8 cellular contexts compared by ENCODE assay signal in the genomic region with DNA sequence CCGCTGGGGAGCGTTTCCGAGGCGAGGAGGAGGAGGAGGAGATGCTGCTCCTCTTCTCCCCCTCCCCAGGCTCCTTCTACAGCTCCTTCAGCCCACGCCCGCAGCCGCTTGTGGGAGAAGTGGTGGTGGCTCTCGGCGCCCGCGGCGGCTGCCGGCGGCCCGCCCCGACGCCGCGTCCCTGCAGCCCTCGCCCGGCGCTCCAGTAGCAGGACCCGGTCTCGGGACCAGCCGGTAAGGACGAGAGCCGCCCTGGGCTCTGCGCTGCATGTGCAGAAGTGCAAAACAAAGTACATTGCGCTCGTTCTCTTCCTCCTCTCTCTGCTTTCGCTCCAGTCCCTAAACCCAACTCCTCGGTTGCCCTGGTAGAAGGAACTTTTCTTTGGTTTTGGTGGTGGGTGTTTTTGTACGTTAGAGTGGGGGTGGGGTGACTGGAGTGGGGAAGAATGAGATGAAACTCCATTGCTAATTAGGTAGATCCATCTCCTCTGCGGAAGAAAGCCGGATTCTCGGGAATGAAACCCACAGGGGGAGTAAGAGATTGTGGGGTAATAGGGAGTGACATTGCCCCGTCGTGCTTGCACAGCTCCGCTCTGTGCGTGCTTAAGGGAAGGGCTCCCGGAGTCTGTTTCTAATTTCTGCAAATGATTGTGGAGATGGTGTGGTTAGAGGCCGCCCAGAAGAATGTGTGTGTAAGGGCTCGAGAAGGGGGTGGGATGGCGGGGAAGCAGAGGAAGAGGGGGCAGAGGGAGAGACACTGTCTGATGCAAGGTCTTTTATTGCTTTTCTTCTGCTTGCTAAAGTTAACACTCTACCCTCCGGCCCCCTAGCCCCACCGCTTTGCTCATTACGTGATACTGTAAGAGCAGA. TPM values are rescaled to one million over a fixed set of nuclear protein-coding genes. Genes with fewer than 3 reads are reported as not detected.
A peak's percentile ranks its signal among the peaks of the same experiment; 100 is the strongest.
DNase-seq lines count a peak whose midpoint lies in the region; ATAC-seq and FAIRE-seq lines count a peak whose summit lies in the region.

No MANE protein-coding gene starts in this region.

- no peaks in the 10 kb centered on the region for H3K9me3 ChIP-seq in T-helper 17 cell (ENCODE audit: control insufficient read depth, low read length, poor library complexity, severe bottlenecking)

- peak; percentile 97 for DNase-seq in EH (ENCODE audit: low read depth)
- DNase-seq in HTR-8/SVneo (ENCODE audit: insufficient read length, low spot score), result peak; percentile 33
- DNase-seq in T-helper 17 cell, result peak in 2 of 3 donors; percentile 13 to 24
- DNase-seq in left lobe of liver (ENCODE audit: low spot score), result no peak
- DNase-seq in stimulated activated effector memory CD8-positive, alpha-beta T cell treated with anti-CD3 and anti-CD28 coated beads, Interleukin-12 subunit alpha, Interleukin-12 subunit beta, amount 100 ng/mL, for 72 hours (ENCODE audit: low spot score in 2 of 2), result no peak
- DNase-seq in NCI-H446 treated with DMSO at 0.1 percent for 48 hours (lab: John Stamatoyannopoulos, UW), result no peak

- intact Hi-C loops in dendritic cell treated with granulocyte-macrophage colony-stimulating factor and Interleukin-4, amounts not matched to agents 40 ng/mL and 50 ng/mL, for 4 days (cut with micrococcal nuclease), result loop anchor here (5.0 kb wide), 1 partner anchor 303 kb away; no protein-coding TSS in a partner anchor

- peaks cover 6% of the 10 kb centered on the region for H3K27me3 Mint-ChIP-seq in T-helper 17 cell
- peaks cover 42% of the 10 kb centered on the region for H3K27me3 Mint-ChIP-seq in dendritic cell treated with granulocyte-macrophage colony-stimulating factor and Interleukin-4, amounts not matched to agents 40 ng/mL and 50 ng/mL, for 4 days

- H3K4me1 Mint-ChIP-seq in T-helper 17 cell, result peaks cover 31% of the 10 kb centered on the region
- peaks cover 20% of the 10 kb centered on the region for H3K4me1 Mint-ChIP-seq in dendritic cell treated with granulocyte-macrophage colony-stimulating factor and Interleukin-4, amounts not matched to agents 40 ng/mL and 50 ng/mL, for 4 days (ENCODE audit: low read depth)
- H3K4me1 Mint-ChIP-seq in stimulated activated effector memory CD8-positive, alpha-beta T cell treated with anti-CD3 and anti-CD28 coated beads, Interleukin-12 subunit alpha, Interleukin-12 subunit beta, amount 100 ng/mL, for 72 hours, result peaks cover 6% of the 10 kb centered on the region

- H3K36me3 Mint-ChIP-seq in T-helper 17 cell (ENCODE audit: low read depth), result no peaks in the 10 kb centered on the region
- no peaks in the 10 kb centered on the region for H3K36me3 Mint-ChIP-seq in dendritic cell treated with granulocyte-macrophage colony-stimulating factor and Interleukin-4, amounts not matched to agents 40 ng/mL and 50 ng/mL, for 4 days (ENCODE audit: low read depth)
- peaks cover 8% of the 10 kb centered on the region for H3K36me3 Mint-ChIP-seq in stimulated activated effector memory CD8-positive, alpha-beta T cell treated with anti-CD3 and anti-CD28 coated beads, Interleukin-12 subunit alpha, Interleukin-12 subunit beta, amount 100 ng/mL, for 72 hours

- no peaks in the 10 kb centered on the region for H3K9me3 Mint-ChIP-seq in dendritic cell treated with granulocyte-macrophage colony-stimulating factor and Interleukin-4, amounts not matched to agents 40 ng/mL and 50 ng/mL, for 4 days
- no peaks in the 10 kb centered on the region for H3K9me3 Mint-ChIP-seq in stimulated activated effector memory CD8-positive, alpha-beta T cell treated with anti-CD3 and anti-CD28 coated beads, Interleukin-12 subunit alpha, Interleukin-12 subunit beta, amount 100 ng/mL, for 72 hours

- H3K27ac Mint-ChIP-seq in T-helper 17 cell, result peak overlapping the region; percentile 93
- peak overlapping the region; percentile 23 for H3K27ac Mint-ChIP-seq in dendritic cell treated with granulocyte-macrophage colony-stimulating factor and Interleukin-4, amounts not matched to agents 40 ng/mL and 50 ng/mL, for 4 days
- H3K27ac Mint-ChIP-seq in stimulated activated effector memory CD8-positive, alpha-beta T cell treated with anti-CD3 and anti-CD28 coated beads, Interleukin-12 subunit alpha, Interleukin-12 subunit beta, amount 100 ng/mL, for 72 hours, result peak overlapping the region; percentile 78

- peak; percentile 25 for ATAC-seq in GM21390 (IDR thresholded peaks at IDR 0.05; ENCODE audit: unreplicated experiment)
- peak; percentile 39 for ATAC-seq in T-helper 17 cell
- peak; percentile 61 for ATAC-seq in left lobe of liver
- peak; percentile 59 for ATAC-seq in stimulated activated effector memory CD8-positive, alpha-beta T cell treated with anti-CD3 and anti-CD28 coated beads, Interleukin-12 subunit alpha, Interleukin-12 subunit beta, amount 100 ng/mL, for 72 hours

- FAIRE-seq in HTR-8/SVneo (lab: Jason Lieb, UNC), result no peak

- H3K4me3 Mint-ChIP-seq in T-helper 17 cell, result peak overlapping the region; percentile 99
- H3K4me3 Mint-ChIP-seq in dendritic cell treated with granulocyte-macrophage colony-stimulating factor and Interleukin-4, amounts not matched to agents 40 ng/mL and 50 ng/mL, for 4 days, result peak overlapping the region; percentile 76
- peak overlapping the region; percentile 82 for H3K4me3 Mint-ChIP-seq in stimulated activated effector memory CD8-positive, alpha-beta T cell treated with anti-CD3 and anti-CD28 coated beads, Interleukin-12 subunit alpha, Interleukin-12 subunit beta, amount 100 ng/mL, for 72 hours

RNA-seq across cellular contexts. Expression of gene PTPN13, which starts 0.7 kb away (rescaled TPM):
- total RNA-seq in T-helper 17 cell (10 to 100 TPM; 36.1 to 49.5 TPM), left lobe of liver (1.4 TPM)

Comparison
In these comparisons a context has a peak if more than half of its experiments do, and no peak if none do; other contexts are left out.
1. DNase-seq: peak in EH (single experiment), HTR-8/SVneo (single experiment) and T-helper 17 cell (2 of 3); none in left lobe of liver (single experiment), stimulated activated effector memory CD8-positive, alpha-beta T cell treated with anti-CD3 and anti-CD28 coated beads, Interleukin-12 subunit alpha, Interleukin-12 subunit beta, amount 100 ng/mL, for 72 hours (0 of 2) and NCI-H446 treated with DMSO at 0.1 percent for 48 hours (single experiment).
2. H3K27ac Mint-ChIP-seq: peak in every context shown above with its lines; median percentile 93 in T-helper 17 cell; 78 in stimulated activated effector memory CD8-positive, alpha-beta T cell treated with anti-CD3 and anti-CD28 coated beads, Interleukin-12 subunit alpha, Interleukin-12 subunit beta, amount 100 ng/mL, for 72 hours; 23 in dendritic cell treated with granulocyte-macrophage colony-stimulating factor and Interleukin-4, amounts not matched to agents 40 ng/mL and 50 ng/mL, for 4 days.
3. RNA of gene PTPN13, which starts 0.7 kb away (total RNA-seq): 36.1 to 49.5 TPM in T-helper 17 cell; 1.4 TPM in left lobe of liver (single experiment); every median in the first group is over 10 times any median in the second.
4. Peak in every context shown above with its lines, with median percentiles within 50 percentile points of each other: ATAC-seq and H3K4me3 Mint-ChIP-seq.